24 cellular contexts compared by ENCODE assay signal in the genomic region with DNA sequence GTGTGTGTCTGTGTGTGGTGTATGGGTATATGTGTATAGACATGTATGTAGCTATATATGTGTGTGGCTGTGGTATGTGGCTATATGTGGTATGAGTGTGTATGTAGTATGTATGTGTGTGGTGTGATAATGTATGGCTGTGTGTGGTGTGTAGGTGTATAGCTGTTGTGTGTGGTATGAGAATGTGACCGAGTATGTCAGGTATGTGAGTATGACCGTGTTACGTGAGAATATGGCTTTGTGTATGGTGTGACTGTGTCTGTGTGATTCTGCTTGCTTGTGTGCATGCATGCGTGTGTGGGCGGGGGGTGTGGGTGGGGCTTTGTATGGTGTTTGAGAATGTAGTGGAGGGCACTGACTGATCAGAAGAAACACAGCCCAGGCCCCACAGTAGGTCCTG. TPM values are rescaled to one million over a fixed set of nuclear protein-coding genes. Genes with fewer than 3 reads are reported as not detected.
DNase-seq lines count a peak whose midpoint lies in the region; ATAC-seq, FAIRE-seq and TF ChIP-seq lines count a peak whose summit lies in the region.
"Had no signal": no experiment of that assay in that cellular context is flagged by ENCODE, and none has a peak within 500 bp of the region (broad histone marks: within the 10 kb centered on the region; RNA-seq: fewer than 3 reads in every experiment).

No MANE protein-coding gene starts in this region.

- in situ Hi-C loops in K562 (cut with MboI) = no loop called here

- H3K36me3 ChIP-seq in Loucy (ENCODE audit: insufficient read depth, low read length) (no peaks in the 10 kb centered on the region; the same call in 1 of the 2 replicates), K562 (ENCODE audit: control insufficient read depth, insufficient read depth, low read length) (peaks cover 36% of the 10 kb centered on the region; the same call in 2 of the 3 replicates), PC-9 (ENCODE audit: low read depth) (peaks cover 24% of the 10 kb centered on the region)

- H2AFZ ChIP-seq in Loucy (ENCODE audit: low read length) = no peak overlapping the region
- no peak overlapping the region for H2AFZ ChIP-seq in K562 (ENCODE audit: low read depth, low read length)
- no peak overlapping the region for H2AFZ ChIP-seq in PC-9

- peaks cover 25% of the 10 kb centered on the region for H3K36me3 Mint-ChIP-seq in activated CD4-positive, alpha-beta memory T cell treated with anti-CD3 and anti-CD28 coated beads for 36 hours
- peaks cover 38% of the 10 kb centered on the region for H3K36me3 Mint-ChIP-seq in activated CD4-positive, alpha-beta memory T cell treated with anti-CD3 and anti-CD28 coated beads, Interleukin-2, amount 10 ng/mL, durations not matched to agents 7 days and 5 days (ENCODE audit: low read depth)
- H3K36me3 Mint-ChIP-seq in type B pancreatic cell = peaks cover 53% of the 10 kb centered on the region

- no peak for TF ChIP-seq RAD21 in K562 (CRISPR knock-in tag; conservative IDR thresholded peaks at IDR 0.05 in 1 of 2, IDR thresholded peaks at IDR 0.05 in 1 of 2)

- H3K9me3 ChIP-seq in Loucy (ENCODE audit: insufficient read depth, low read depth, low read length) (no peaks in the 10 kb centered on the region), K562 (replicated peaks; ENCODE audit: control insufficient read depth, insufficient read depth, low read depth, low read length) (no peaks in the 10 kb centered on the region), PC-9 (ENCODE audit: insufficient read depth, low read depth) (peaks cover 11% of the 10 kb centered on the region; the same call in 1 of the 2 replicates)
- H3K9me3 ChIP-seq: SJSA1 had no signal

- H3K27ac Mint-ChIP-seq in activated CD4-positive, alpha-beta memory T cell treated with anti-CD3 and anti-CD28 coated beads for 36 hours = no peak overlapping the region
- H3K27ac Mint-ChIP-seq in activated CD4-positive, alpha-beta memory T cell treated with anti-CD3 and anti-CD28 coated beads, Interleukin-2, amount 10 ng/mL, durations not matched to agents 7 days and 5 days = no peak overlapping the region
- H3K27ac Mint-ChIP-seq in type B pancreatic cell = no peak overlapping the region
- H3K27ac Mint-ChIP-seq: IgD-negative memory B cell had no signal

- no peaks in the 10 kb centered on the region for H3K9me1 ChIP-seq in K562 (ENCODE audit: control insufficient read depth, insufficient read depth, low read length)

- peak; percentile 22 for DNase-seq in activated CD4-positive, alpha-beta memory T cell treated with anti-CD3 and anti-CD28 coated beads for 36 hours
- DNase-seq in activated CD4-positive, alpha-beta memory T cell treated with anti-CD3 and anti-CD28 coated beads, Interleukin-2, amount 10 ng/mL, durations not matched to agents 7 days and 5 days = no peak
- DNase-seq in K562 (ENCODE audit: extremely low read depth in 1 of 4, low spot score in 3 of 4) = no peak
- DNase-seq in type B pancreatic cell (ENCODE audit: extremely low spot score, unreplicated experiment) = no peak
- DNase-seq in amygdala (lab: John Stamatoyannopoulos, UW) = no peak
- no peak for DNase-seq in stimulated activated CD4-positive, alpha-beta T cell treated with anti-CD3 and anti-CD28 coated beads, Interleukin-1b, Interleukin-23, amount 100 ng/mL, for 48 hours
- no peak for DNase-seq in PC-9
- DNase-seq: AML-193; C1 segment of cervical spinal cord; CD8-positive, alpha-beta T cell; Kasumi-1; MG63; NCI-H1417; NCI-H1694 treated with DMSO at 0.1 percent for 48 hours; NCI-H2081 treated with DMSO at 0.1 percent for 48 hours; NCI-H2171 treated with DMSO at 0.1 percent for 48 hours; NCI-H446; NCI-H526; OCI-M1 had no signal

- H3F3A ChIP-seq in Loucy (ENCODE audit: low read depth) (no peaks in the 10 kb centered on the region), PC-9 (ENCODE audit: insufficient read depth, low read depth) (peaks cover 11% of the 10 kb centered on the region; the same call in 1 of the 2 replicates)

- POLR2A ChIA-PET in activated CD4-positive, alpha-beta memory T cell treated with anti-CD3 and anti-CD28 coated beads for 36 hours (lab: Charles Lee) = no interaction called here
- POLR2A ChIA-PET in activated CD4-positive, alpha-beta memory T cell treated with anti-CD3 and anti-CD28 coated beads, Interleukin-2, amount 10 ng/mL, durations not matched to agents 7 days and 5 days (lab: Charles Lee) = interaction anchor here (1.3 kb wide), 1 partner anchor 34 kb away, joined by 4 read pairs; the partner anchor contains the start of gene ERMAP
- POLR2A ChIA-PET in K562 (lab: Yijun Ruan, JAX) = no interaction called here
- POLR2A ChIA-PET in PC-9 (lab: Charles Lee; ENCODE audit: unreplicated experiment) = no interaction called here

- H3K4me2 ChIP-seq in Loucy (ENCODE audit: low read depth, low read length, poor library complexity, severe bottlenecking) (peak overlapping the region; percentile 85), K562 (ENCODE audit: insufficient read depth, low read length) (no peak overlapping the region), PC-9 (no peak overlapping the region)

- no peak for TF ChIP-seq EP300 in K562 (IDR thresholded peaks at IDR 0.05; ENCODE audit: low read length)

- no peak for FAIRE-seq in K562 (lab: Jason Lieb, UNC)
- FAIRE-seq: GM18507 had no signal

- no peak overlapping the region for H3K4me3 ChIP-seq in Loucy (ENCODE audit: low read length, poor library complexity, severe bottlenecking)
- no peak overlapping the region for H3K4me3 ChIP-seq in K562
- no peak overlapping the region for H3K4me3 ChIP-seq in PC-9
- H3K4me3 ChIP-seq: MG63, SJSA1 had no signal

- peaks cover 8% of the 10 kb centered on the region for H3K9me3 Mint-ChIP-seq in activated CD4-positive, alpha-beta memory T cell treated with anti-CD3 and anti-CD28 coated beads for 36 hours
- peaks cover 4% of the 10 kb centered on the region for H3K9me3 Mint-ChIP-seq in activated CD4-positive, alpha-beta memory T cell treated with anti-CD3 and anti-CD28 coated beads, Interleukin-2, amount 10 ng/mL, durations not matched to agents 7 days and 5 days
- H3K9me3 Mint-ChIP-seq in type B pancreatic cell = peaks cover 13% of the 10 kb centered on the region
- H3K9me3 Mint-ChIP-seq: CD8-positive, alpha-beta T cell had no signal

- H3K27ac ChIP-seq in K562 (ENCODE audit: extremely low read depth, low read depth, low read length) (no peak overlapping the region), PC-9 (no peak overlapping the region)
- H3K27ac ChIP-seq: SJSA1 had no signal

- peak; percentile 5; the same call in 1 of the 2 replicates for TF ChIP-seq POLR2A in K562 (conservative IDR thresholded peaks at IDR 0.05)

- BruUV-seq in K562 (replicated peaks; lab: Mats Ljungman, UMichigan) = no TSS peak
- no TSS peak for BruUV-seq in PC-9 (replicated peaks; lab: Mats Ljungman, UMichigan)

- H3K27me3 ChIP-seq in Loucy (ENCODE audit: insufficient read depth, low read length, poor library complexity, severe bottlenecking) (no peaks in the 10 kb centered on the region), K562 (ENCODE audit: control insufficient read depth in 2 of 2, insufficient read depth in 2 of 2, low read length in 2 of 2) (no peaks in the 10 kb centered on the region), PC-9 (ENCODE audit: insufficient read depth, low read depth) (no peaks in the 10 kb centered on the region)
- H3K27me3 ChIP-seq: MG63, SJSA1 had no signal

- H3K9ac ChIP-seq in Loucy (ENCODE audit: low read depth, low read length, poor library complexity, severe bottlenecking) (no peak overlapping the region), K562 (ENCODE audit: insufficient read depth in 1 of 2, low read depth in 2 of 2, low read length in 2 of 2) (no peak overlapping the region)

- peaks cover 38% of the 10 kb centered on the region for H3K4me1 Mint-ChIP-seq in activated CD4-positive, alpha-beta memory T cell treated with anti-CD3 and anti-CD28 coated beads for 36 hours (ENCODE audit: low read depth)
- peaks cover 33% of the 10 kb centered on the region for H3K4me1 Mint-ChIP-seq in activated CD4-positive, alpha-beta memory T cell treated with anti-CD3 and anti-CD28 coated beads, Interleukin-2, amount 10 ng/mL, durations not matched to agents 7 days and 5 days
- H3K4me1 Mint-ChIP-seq in type B pancreatic cell (ENCODE audit: unreplicated experiment) = peaks cover 24% of the 10 kb centered on the region

- H3K4me3 Mint-ChIP-seq in activated CD4-positive, alpha-beta memory T cell treated with anti-CD3 and anti-CD28 coated beads for 36 hours = no peak overlapping the region
- H3K4me3 Mint-ChIP-seq in activated CD4-positive, alpha-beta memory T cell treated with anti-CD3 and anti-CD28 coated beads, Interleukin-2, amount 10 ng/mL, durations not matched to agents 7 days and 5 days = no peak overlapping the region
- H3K4me3 Mint-ChIP-seq in type B pancreatic cell = peak overlapping the region; percentile 2
- H3K4me3 Mint-ChIP-seq: CD8-positive, alpha-beta T cell had no signal

- TF ChIP-seq CTCF in Loucy (conservative IDR thresholded peaks at IDR 0.05; ENCODE audit: low read length) (no peak), K562 (IDR thresholded peaks at IDR 0.05 in 2 of 3, conservative IDR thresholded peaks at IDR 0.05 in 1 of 3; ENCODE audit: insufficient read depth in 2 of 3, low read depth in 1 of 3, low read length in 3 of 3) (no peak), type B pancreatic cell (conservative IDR thresholded peaks at IDR 0.05) (no peak), PC-9 (conservative IDR thresholded peaks at IDR 0.05) (no peak)

- no peaks in the 10 kb centered on the region for H3K9me2 ChIP-seq in Loucy (replicated peaks; ENCODE audit: low read depth, low read length)
- H3K9me2 ChIP-seq in PC-9 (ENCODE audit: insufficient read depth) = no peaks in the 10 kb centered on the region

- WGBS in K562 (ENCODE audit: insufficient coverage, low coverage, missing lambda C conversion rate) = 95% methylated on average over 3 of the region's 5 CpGs

- H3K27me3 Mint-ChIP-seq in activated CD4-positive, alpha-beta memory T cell treated with anti-CD3 and anti-CD28 coated beads for 36 hours = no peaks in the 10 kb centered on the region
- H3K27me3 Mint-ChIP-seq in activated CD4-positive, alpha-beta memory T cell treated with anti-CD3 and anti-CD28 coated beads, Interleukin-2, amount 10 ng/mL, durations not matched to agents 7 days and 5 days = no peaks in the 10 kb centered on the region
- no peaks in the 10 kb centered on the region for H3K27me3 Mint-ChIP-seq in type B pancreatic cell
- H3K27me3 Mint-ChIP-seq: IgD-negative memory B cell had no signal

- CTCF ChIA-PET in activated CD4-positive, alpha-beta memory T cell treated with anti-CD3 and anti-CD28 coated beads for 36 hours (lab: Charles Lee) = interaction anchor here (2.0 kb wide), 1 partner anchor 224 kb away, joined by 4 read pairs; no protein-coding TSS in a partner anchor
- CTCF ChIA-PET in activated CD4-positive, alpha-beta memory T cell treated with anti-CD3 and anti-CD28 coated beads, Interleukin-2, amount 10 ng/mL, durations not matched to agents 7 days and 5 days (lab: Charles Lee) = no interaction called here
- CTCF ChIA-PET in K562 (lab: Yijun Ruan, JAX; ENCODE audit: low intra/inter-chr PET ratio) (no interaction called here), PC-9 (lab: Charles Lee) (no interaction called here)

- H4K20me1 ChIP-seq in Loucy (ENCODE audit: insufficient read depth, low read length, poor library complexity, severe bottlenecking) (peaks cover 18% of the 10 kb centered on the region), K562 (replicated peaks; ENCODE audit: control insufficient read depth, insufficient read depth, low read length) (no peaks in the 10 kb centered on the region), PC-9 (ENCODE audit: insufficient read depth) (no peaks in the 10 kb centered on the region)

- no peak for ATAC-seq in K562
- ATAC-seq: CD8-positive, alpha-beta T cell; Right ventricle myocardium inferior had no signal

- intact Hi-C loops in activated CD4-positive, alpha-beta memory T cell treated with anti-CD3 and anti-CD28 coated beads for 36 hours (cut with micrococcal nuclease) = loop anchor here (5.0 kb wide), 2 partner anchors 72 to 193 kb away; partner anchors contain the start of gene PPIH
- intact Hi-C loops in K562 (cut with micrococcal nuclease) = loop anchor here (5.0 kb wide), 1 partner anchor 83 kb away; the partner anchor contains the start of genes C1orf50 and P3H1
- intact Hi-C loops in PC-9 (cut with micrococcal nuclease; ENCODE audit: unreplicated experiment) = no loop called here

- H3K79me2 ChIP-seq in Loucy (ENCODE audit: insufficient read depth, low read length) = peaks cover 28% of the 10 kb centered on the region
- peaks cover 33% of the 10 kb centered on the region for H3K79me2 ChIP-seq in K562 (ENCODE audit: control insufficient read depth, insufficient read depth, low read length)
- peaks cover 14% of the 10 kb centered on the region for H3K79me2 ChIP-seq in PC-9 (ENCODE audit: low read depth)

- H3K4me1 ChIP-seq in Loucy (ENCODE audit: insufficient read depth, low read length, poor library complexity, severe bottlenecking) = peaks cover 27% of the 10 kb centered on the region
- H3K4me1 ChIP-seq in K562 (replicated peaks in 1 of 2; ENCODE audit: control insufficient read depth in 2 of 2, insufficient read depth in 2 of 2, low read length in 2 of 2) = peaks cover 16 to 18% of the 10 kb centered on the region in 2 experiments
- peaks cover 20% of the 10 kb centered on the region for H3K4me1 ChIP-seq in PC-9 (replicated peaks; ENCODE audit: insufficient read depth)

RNA-seq across cellular contexts. Expression of gene ZNF691, which starts 3.5 kb away (rescaled TPM):
- 1 to 10 TPM; 8.6 to 9.5 TPM for total RNA-seq in activated CD4-positive, alpha-beta memory T cell treated with anti-CD3 and anti-CD28 coated beads for 36 hours
- total RNA-seq in activated CD4-positive, alpha-beta memory T cell treated with anti-CD3 and anti-CD28 coated beads, Interleukin-2, amount 10 ng/mL, durations not matched to agents 7 days and 5 days = 10 to 100 TPM; 10.4 to 12.6 TPM
- total RNA-seq in K562 (2011; cell fraction: chromatin; rRNA removed; ENCODE audit: low replicate concordance) = 18.1 and 22.3 TPM in 2 replicates
- 12.2 and 16.0 TPM in 2 replicates for total RNA-seq in K562 (2011; cell fraction: nucleolus; rRNA removed)
- 13.1 and 18.3 TPM in 2 replicates for total RNA-seq in K562 (2011; cell fraction: nucleoplasm; rRNA removed)
- total RNA-seq in K562 (2014; rRNA removed) = 14.8 and 17.4 TPM in 2 replicates
- 10.8 and 11.8 TPM in 2 replicates for total RNA-seq in K562 (2014; rRNA removed; fragmentation: Illumina TruSeq; extraction: Trizol)
- total RNA-seq in K562 (2015; rRNA removed; fragmentation: Illumina TruSeq; extraction: Trizol) = 9.2 and 10.7 TPM in 2 replicates
- 11.7 and 15.2 TPM in 2 replicates for total RNA-seq in K562 (2021)
- 11.6 and 11.9 TPM in 2 replicates for polyA plus RNA-seq in K562 (2011; rRNA removed)
- polyA plus RNA-seq in K562 (2011; cell fraction: cytosol; rRNA removed) = 11.9 and 13.0 TPM in 2 replicates
- 30.8 and 50.7 TPM in 2 replicates for polyA plus RNA-seq in K562 (2011; cell fraction: nucleus; rRNA removed)
- polyA plus RNA-seq in K562 (2012) = 12.4 and 15.2 TPM in 2 replicates
- polyA plus RNA-seq in K562 (2014; fragmentation: Illumina TruSeq; extraction: Trizol) = 19.0 and 21.6 TPM in 2 replicates
- polyA plus RNA-seq in K562 (2014; fragmentation: Nextera tagmentation; extraction: Ambion mirVana) = 10 to 100 TPM; 20.0 to 30.4 TPM
- polyA plus RNA-seq in K562 (2014; rRNA removed) = 10.7 and 14.0 TPM in 2 replicates
- 6.7 and 7.1 TPM in 2 replicates for polyA minus RNA-seq in K562 (2011; rRNA and poly(A)+ RNA removed)
- polyA minus RNA-seq in K562 (2011; cell fraction: cytosol; rRNA and poly(A)+ RNA removed) = 2.5 and 3.7 TPM in 2 replicates
- 11.0 and 16.6 TPM in 2 replicates for polyA minus RNA-seq in K562 (2011; cell fraction: nucleus; rRNA and poly(A)+ RNA removed)
- 11.2 and 18.0 TPM in 2 replicates for total RNA-seq in type B pancreatic cell (ENCODE audit: low replicate concordance)
- total RNA-seq in PC-9 (2021) = 11.4 and 14.6 TPM in 2 replicates

RNA-seq across cellular contexts. Expression of gene SVBP, which starts 32.7 kb away (rescaled TPM):
- 10 to 100 TPM; 16.8 to 18.8 TPM for total RNA-seq in activated CD4-positive, alpha-beta memory T cell treated with anti-CD3 and anti-CD28 coated beads for 36 hours
- total RNA-seq in activated CD4-positive, alpha-beta memory T cell treated with anti-CD3 and anti-CD28 coated beads, Interleukin-2, amount 10 ng/mL, durations not matched to agents 7 days and 5 days = 10 to 100 TPM; 17.4 to 19.2 TPM
- total RNA-seq in K562 (2011; cell fraction: chromatin; rRNA removed; ENCODE audit: low replicate concordance) = 6.8 and 15.4 TPM in 2 replicates
- 7.5 and 9.5 TPM in 2 replicates for total RNA-seq in K562 (2011; cell fraction: nucleolus; rRNA removed)
- total RNA-seq in K562 (2011; cell fraction: nucleoplasm; rRNA removed) = 9.6 and 14.4 TPM in 2 replicates
- total RNA-seq in K562 (2014; rRNA removed) (32.6 and 44.7 TPM in 2 replicates), K562 (2014; rRNA removed; fragmentation: Illumina TruSeq; extraction: Trizol) (46.5 and 48.3 TPM in 2 replicates), K562 (2015; rRNA removed; fragmentation: Illumina TruSeq; extraction: Trizol) (41.1 and 44.5 TPM in 2 replicates), K562 (2021) (31.7 and 36.0 TPM in 2 replicates), type B pancreatic cell (ENCODE audit: low replicate concordance) (31.3 and 42.9 TPM in 2 replicates), PC-9 (2021) (32.3 and 32.6 TPM in 2 replicates)
- polyA plus RNA-seq in K562 (2011; rRNA removed) (42.8 and 49.4 TPM in 2 replicates), K562 (2014; fragmentation: Illumina TruSeq; extraction: Trizol) (49.7 and 53.2 TPM in 2 replicates), K562 (2014; fragmentation: Nextera tagmentation; extraction: Ambion mirVana) (10 to 100 TPM; 37.9 TPM), K562 (2014; rRNA removed) (32.6 and 40.0 TPM in 2 replicates)
- polyA plus RNA-seq in K562 (2011; cell fraction: cytosol; rRNA removed) = 12.9 and 26.0 TPM in 2 replicates
- polyA plus RNA-seq in K562 (2011; cell fraction: nucleus; rRNA removed) = 7.9 and 14.9 TPM in 2 replicates
- 43.0 and 46.8 TPM in 2 replicates for polyA plus RNA-seq in K562 (2012)
- 19.4 and 19.7 TPM in 2 replicates for polyA minus RNA-seq in K562 (2011; rRNA and poly(A)+ RNA removed)
- 3.7 and 6.6 TPM in 2 replicates for polyA minus RNA-seq in K562 (2011; cell fraction: cytosol; rRNA and poly(A)+ RNA removed)
- polyA minus RNA-seq in K562 (2011; cell fraction: nucleus; rRNA and poly(A)+ RNA removed) = 2.6 and 5.1 TPM in 2 replicates

RNA-seq across cellular contexts. Expression of gene ERMAP, which starts 33.0 kb away (rescaled TPM):
- total RNA-seq in activated CD4-positive, alpha-beta memory T cell treated with anti-CD3 and anti-CD28 coated beads for 36 hours = 1 to 10 TPM; 3.4 to 4.5 TPM
- 1 to 10 TPM; 5.0 to 5.9 TPM for total RNA-seq in activated CD4-positive, alpha-beta memory T cell treated with anti-CD3 and anti-CD28 coated beads, Interleukin-2, amount 10 ng/mL, durations not matched to agents 7 days and 5 days
- total RNA-seq in K562 (2011; cell fraction: chromatin; rRNA removed; ENCODE audit: low replicate concordance) = 68.5 and 80.5 TPM in 2 replicates
- total RNA-seq in K562 (2011; cell fraction: nucleolus; rRNA removed) = 66.4 and 81.6 TPM in 2 replicates
- 80.8 and 97.2 TPM in 2 replicates for total RNA-seq in K562 (2011; cell fraction: nucleoplasm; rRNA removed)
- total RNA-seq in K562 (2014; rRNA removed) = 15.7 and 18.2 TPM in 2 replicates
- total RNA-seq in K562 (2014; rRNA removed; fragmentation: Illumina TruSeq; extraction: Trizol) = 23.7 and 25.0 TPM in 2 replicates
- total RNA-seq in K562 (2015; rRNA removed; fragmentation: Illumina TruSeq; extraction: Trizol) = 22.2 and 23.7 TPM in 2 replicates
- total RNA-seq in K562 (2021) = 20.5 and 22.5 TPM in 2 replicates
- 15.3 and 24.9 TPM in 2 replicates for polyA plus RNA-seq in K562 (2011; rRNA removed)
- polyA plus RNA-seq in K562 (2011; cell fraction: cytosol; rRNA removed) = 13.2 and 16.1 TPM in 2 replicates
- 28.4 and 45.9 TPM in 2 replicates for polyA plus RNA-seq in K562 (2011; cell fraction: nucleus; rRNA removed)
- polyA plus RNA-seq in K562 (2012) = 15.9 and 21.3 TPM in 2 replicates
- polyA plus RNA-seq in K562 (2014; fragmentation: Illumina TruSeq; extraction: Trizol) = 25.3 and 31.4 TPM in 2 replicates
- 10 to 100 TPM in 1 of 2 experiments, 1 to 10 TPM in 1; 8.0 to 12.9 TPM for polyA plus RNA-seq in K562 (2014; fragmentation: Nextera tagmentation; extraction: Ambion mirVana)
- 16.6 and 20.3 TPM in 2 replicates for polyA plus RNA-seq in K562 (2014; rRNA removed)
- polyA minus RNA-seq in K562 (2011; rRNA and poly(A)+ RNA removed) = 21.4 and 35.1 TPM in 2 replicates
- 14.4 and 16.4 TPM in 2 replicates for polyA minus RNA-seq in K562 (2011; cell fraction: cytosol; rRNA and poly(A)+ RNA removed)
- polyA minus RNA-seq in K562 (2011; cell fraction: nucleus; rRNA and poly(A)+ RNA removed) = 24.0 and 28.0 TPM in 2 replicates
- total RNA-seq in type B pancreatic cell (ENCODE audit: low replicate concordance) = 8.4 and 10.3 TPM in 2 replicates
- total RNA-seq in PC-9 (2021) = 20.8 and 31.2 TPM in 2 replicates
